ENCODE assay signal across 10 cellular contexts in the genomic region with DNA sequence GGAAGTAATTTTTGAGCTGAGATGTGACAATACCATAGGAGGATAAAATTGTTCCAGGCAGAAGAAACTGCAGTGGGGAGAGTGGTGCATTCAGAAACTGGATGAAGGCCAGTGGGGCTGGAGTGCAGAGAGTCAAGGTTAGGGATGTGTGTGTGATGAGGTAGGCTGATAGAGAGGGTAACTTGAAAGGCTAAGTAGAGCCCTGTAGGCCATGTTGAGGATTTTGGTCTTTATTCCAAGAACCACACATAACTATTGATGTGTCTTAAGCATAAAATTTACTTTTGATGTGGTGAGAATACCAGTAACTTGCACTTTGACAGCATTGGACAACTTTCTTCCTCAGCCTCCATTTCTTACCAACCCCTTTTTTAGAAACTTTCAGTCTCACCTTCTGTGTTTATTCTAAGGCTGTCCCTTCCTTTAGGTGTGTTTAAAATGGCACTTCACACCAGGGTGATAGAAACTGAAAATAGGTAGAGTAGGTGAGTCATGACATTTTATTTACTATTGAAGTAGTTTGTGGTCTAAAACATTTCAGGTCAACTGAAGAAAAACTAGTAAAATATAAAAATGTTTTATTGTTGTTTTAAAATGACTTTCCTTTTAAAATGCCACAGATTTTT. TPM values are rescaled to one million over a fixed set of nuclear protein-coding genes. Genes with fewer than 3 reads are reported as not detected.
DNase-seq lines count a peak whose midpoint lies in the region; ATAC-seq and TF ChIP-seq lines count a peak whose summit lies in the region.
"Had no signal": no experiment of that assay in that cellular context is flagged by ENCODE, and none has a peak within 500 bp of the region (broad histone marks: within the 10 kb centered on the region; RNA-seq: fewer than 3 reads in every experiment).

No MANE protein-coding gene starts in this region.

- H3K27me3 Mint-ChIP-seq in MCF 10A (ENCODE audit: insufficient read depth, unreplicated experiment) (no peaks in the 10 kb centered on the region), endodermal cell (ENCODE audit: insufficient read depth) (no peaks in the 10 kb centered on the region)
- no peaks in the 10 kb centered on the region for H3K27me3 Mint-ChIP-seq in stimulated activated naive CD8-positive, alpha-beta T cell treated with anti-CD3 and anti-CD28 coated beads, Interleukin-15, Interleukin-2, amounts not matched to agents 100 ng/mL and 50 ng/mL, for 24 hours
- no peaks in the 10 kb centered on the region for H3K27me3 Mint-ChIP-seq in activated T-helper 1 cell treated with anti-CD3 and anti-CD28 coated beads, Interleukin-12 subunit alpha, Interleukin-12 subunit beta, Interleukin-2, Interleukin-4 antibody, amounts not matched to agents 30 ng/mL and 10 ng/mL and 1 ng/mL, durations not matched to agents 14 hours and 24 hours and 36 hours (ENCODE audit: insufficient read depth)
- H3K27me3 Mint-ChIP-seq: IgD-negative memory B cell had no signal

- no peak overlapping the region for H2AFZ ChIP-seq in mammary epithelial cell (ENCODE audit: low read depth, low read length)

- peaks cover 61% of the 10 kb centered on the region for H3K79me2 ChIP-seq in mammary epithelial cell (ENCODE audit: insufficient read depth, low read length)

- CTCF ChIA-PET in MCF 10A (lab: Yijun Ruan, JAX): interaction anchor here (0.7 kb wide), 1 partner anchor 161 kb away, joined by 3 read pairs; no protein-coding TSS in a partner anchor
- CTCF ChIA-PET in mammary epithelial cell (lab: Charles Lee; ENCODE audit: low non-redundant PET): no interaction called here

- H3K4me1 ChIP-seq in mammary epithelial cell (ENCODE audit: insufficient read depth, low read length): no peaks in the 10 kb centered on the region
- no peaks in the 10 kb centered on the region for H3K4me1 ChIP-seq in endodermal cell (ENCODE audit: control insufficient read depth, insufficient read depth, low read length)

- no peak overlapping the region for H3K4me3 Mint-ChIP-seq in MCF 10A (ENCODE audit: unreplicated experiment)
- no peak overlapping the region for H3K4me3 Mint-ChIP-seq in stimulated activated naive CD8-positive, alpha-beta T cell treated with anti-CD3 and anti-CD28 coated beads, Interleukin-15, Interleukin-2, amounts not matched to agents 100 ng/mL and 50 ng/mL, for 24 hours
- no peak overlapping the region for H3K4me3 Mint-ChIP-seq in endodermal cell
- H3K4me3 Mint-ChIP-seq in activated T-helper 1 cell treated with anti-CD3 and anti-CD28 coated beads, Interleukin-12 subunit alpha, Interleukin-12 subunit beta, Interleukin-2, Interleukin-4 antibody, amounts not matched to agents 30 ng/mL and 10 ng/mL and 1 ng/mL, durations not matched to agents 14 hours and 24 hours and 36 hours: no peak overlapping the region
- H3K4me3 Mint-ChIP-seq: IgD-negative memory B cell had no signal

- H3K4me1 Mint-ChIP-seq in MCF 10A (ENCODE audit: insufficient read depth, unreplicated experiment) (peaks cover 24% of the 10 kb centered on the region), endodermal cell (peaks cover 21% of the 10 kb centered on the region)
- H3K4me1 Mint-ChIP-seq in stimulated activated naive CD8-positive, alpha-beta T cell treated with anti-CD3 and anti-CD28 coated beads, Interleukin-15, Interleukin-2, amounts not matched to agents 100 ng/mL and 50 ng/mL, for 24 hours (ENCODE audit: low read depth): peaks cover 33% of the 10 kb centered on the region
- peaks cover 27% of the 10 kb centered on the region for H3K4me1 Mint-ChIP-seq in activated T-helper 1 cell treated with anti-CD3 and anti-CD28 coated beads, Interleukin-12 subunit alpha, Interleukin-12 subunit beta, Interleukin-2, Interleukin-4 antibody, amounts not matched to agents 30 ng/mL and 10 ng/mL and 1 ng/mL, durations not matched to agents 14 hours and 24 hours and 36 hours (ENCODE audit: low read depth)

- H3K9me3 Mint-ChIP-seq in MCF 10A (ENCODE audit: unreplicated experiment) (no peaks in the 10 kb centered on the region), endodermal cell (no peaks in the 10 kb centered on the region)
- no peaks in the 10 kb centered on the region for H3K9me3 Mint-ChIP-seq in stimulated activated naive CD8-positive, alpha-beta T cell treated with anti-CD3 and anti-CD28 coated beads, Interleukin-15, Interleukin-2, amounts not matched to agents 100 ng/mL and 50 ng/mL, for 24 hours
- H3K9me3 Mint-ChIP-seq in activated T-helper 1 cell treated with anti-CD3 and anti-CD28 coated beads, Interleukin-12 subunit alpha, Interleukin-12 subunit beta, Interleukin-2, Interleukin-4 antibody, amounts not matched to agents 30 ng/mL and 10 ng/mL and 1 ng/mL, durations not matched to agents 14 hours and 24 hours and 36 hours: no peaks in the 10 kb centered on the region
- H3K9me3 Mint-ChIP-seq: IgD-negative memory B cell had no signal

- dilution Hi-C loops in mammary epithelial cell (cut with HindIII; ENCODE audit: low sequenced_read_pairs): no loop called here

- in situ Hi-C loops in mammary epithelial cell (cut with MboI; ENCODE audit: low sequenced_read_pairs in 2 of 2): no loop called here

- H3K27ac Mint-ChIP-seq in MCF 10A (ENCODE audit: low read depth, unreplicated experiment): no peak overlapping the region
- H3K27ac Mint-ChIP-seq in stimulated activated naive CD8-positive, alpha-beta T cell treated with anti-CD3 and anti-CD28 coated beads, Interleukin-15, Interleukin-2, amounts not matched to agents 100 ng/mL and 50 ng/mL, for 24 hours: peak overlapping the region; percentile 31
- H3K27ac Mint-ChIP-seq in endodermal cell: no peak overlapping the region
- H3K27ac Mint-ChIP-seq in activated T-helper 1 cell treated with anti-CD3 and anti-CD28 coated beads, Interleukin-12 subunit alpha, Interleukin-12 subunit beta, Interleukin-2, Interleukin-4 antibody, amounts not matched to agents 30 ng/mL and 10 ng/mL and 1 ng/mL, durations not matched to agents 14 hours and 24 hours and 36 hours: no peak overlapping the region

- peaks cover 6% of the 10 kb centered on the region for H3K36me3 Mint-ChIP-seq in MCF 10A (ENCODE audit: insufficient read depth, unreplicated experiment)
- peaks cover 21% of the 10 kb centered on the region for H3K36me3 Mint-ChIP-seq in stimulated activated naive CD8-positive, alpha-beta T cell treated with anti-CD3 and anti-CD28 coated beads, Interleukin-15, Interleukin-2, amounts not matched to agents 100 ng/mL and 50 ng/mL, for 24 hours (ENCODE audit: low read depth)
- H3K36me3 Mint-ChIP-seq in endodermal cell (ENCODE audit: low read depth): no peaks in the 10 kb centered on the region
- H3K36me3 Mint-ChIP-seq in activated T-helper 1 cell treated with anti-CD3 and anti-CD28 coated beads, Interleukin-12 subunit alpha, Interleukin-12 subunit beta, Interleukin-2, Interleukin-4 antibody, amounts not matched to agents 30 ng/mL and 10 ng/mL and 1 ng/mL, durations not matched to agents 14 hours and 24 hours and 36 hours (ENCODE audit: low read depth): peaks cover 1% of the 10 kb centered on the region

- H3K9me3 ChIP-seq in mammary epithelial cell (replicated peaks; ENCODE audit: insufficient read depth, low read length): no peaks in the 10 kb centered on the region
- no peaks in the 10 kb centered on the region for H3K9me3 ChIP-seq in endodermal cell (ENCODE audit: control insufficient read depth, low read length)

- H3K4me3 ChIP-seq in mammary epithelial cell (replicated peaks in 1 of 3; ENCODE audit: insufficient read depth in 1 of 3, low read depth in 2 of 3, low read length in 3 of 3) (no peak overlapping the region), endodermal cell (ENCODE audit: low read length) (no peak overlapping the region)

- no peak overlapping the region for H3K9ac ChIP-seq in mammary epithelial cell (ENCODE audit: insufficient read depth, low read length)
- H3K9ac ChIP-seq in endodermal cell (ENCODE audit: extremely low read depth, low read length, poor library complexity, severe bottlenecking): no peak overlapping the region

- POLR2A ChIA-PET in MCF 10A (lab: Yijun Ruan, JAX): interaction anchor here (0.7 to 1.1 kb wide), 3 partner anchors 11 to 95 kb away, joined by 3 read pairs; no protein-coding TSS in a partner anchor

- H3K27me3 ChIP-seq in mammary epithelial cell (ENCODE audit: insufficient read depth, low read length) (no peaks in the 10 kb centered on the region), endodermal cell (ENCODE audit: control insufficient read depth, insufficient read depth, low read length, poor library complexity, severe bottlenecking) (no peaks in the 10 kb centered on the region)

- DNase-seq in MCF 10A (ENCODE audit: unreplicated experiment) (peak; percentile 18), mammary epithelial cell (no peak), LoVo (ENCODE audit: low spot score) (peak; percentile 22), cerebellar cortex (ENCODE audit: low spot score) (no peak), endodermal cell (no peak)
- DNase-seq in activated T-helper 1 cell treated with anti-CD3 and anti-CD28 coated beads, Interleukin-12 subunit alpha, Interleukin-12 subunit beta, Interleukin-2, Interleukin-4 antibody, amounts not matched to agents 30 ng/mL and 10 ng/mL and 1 ng/mL, durations not matched to agents 14 hours and 24 hours and 36 hours (ENCODE audit: low spot score): no peak

- H3K27ac ChIP-seq in mammary epithelial cell (ENCODE audit: insufficient read depth, low read depth, low read length): no peak overlapping the region
- no peak overlapping the region for H3K27ac ChIP-seq in endodermal cell (ENCODE audit: low read depth, low read length)
- H3K27ac ChIP-seq: C4-2B had no signal

- H4K20me1 ChIP-seq in mammary epithelial cell (ENCODE audit: insufficient read depth, low read length): no peaks in the 10 kb centered on the region

- BruUV-seq in MCF 10A (replicated peaks; lab: Mats Ljungman, UMichigan) (no TSS peak), mammary epithelial cell (replicated peaks; lab: Mats Ljungman, UMichigan) (no TSS peak)

- H3K36me3 ChIP-seq in mammary epithelial cell (ENCODE audit: insufficient read depth, low read length) (peaks cover 3% of the 10 kb centered on the region), endodermal cell (ENCODE audit: control insufficient read depth, insufficient read depth, low read length) (peaks cover under 1% of the 10 kb centered on the region)

- intact Hi-C loops in MCF 10A (cut with micrococcal nuclease): no loop called here
- intact Hi-C loops in mammary epithelial cell (cut with micrococcal nuclease): no loop called here
- intact Hi-C loops in activated T-helper 1 cell treated with anti-CD3 and anti-CD28 coated beads, Interleukin-12 subunit alpha, Interleukin-12 subunit beta, Interleukin-2, Interleukin-4 antibody, amounts not matched to agents 30 ng/mL and 10 ng/mL and 1 ng/mL, durations not matched to agents 14 hours and 24 hours and 36 hours (cut with micrococcal nuclease): no loop called here

- TF ChIP-seq CTCF in MCF 10A (IDR thresholded peaks at IDR 0.05; ENCODE audit: unreplicated experiment) (no peak), mammary epithelial cell (conservative IDR thresholded peaks at IDR 0.05 in 1 of 2, IDR thresholded peaks at IDR 0.05 in 1 of 2; ENCODE audit: extremely low read depth in 1 of 2, insufficient read depth in 1 of 2, low read depth in 1 of 2, low read length in 2 of 2) (no peak), endodermal cell (conservative IDR thresholded peaks at IDR 0.05) (no peak)

- ATAC-seq in HG02623 (IDR thresholded peaks at IDR 0.05; ENCODE audit: unreplicated experiment): peak; percentile 94

- H3K4me2 ChIP-seq in mammary epithelial cell (ENCODE audit: insufficient read depth, low read depth, low read length): no peak overlapping the region

RNA-seq across cellular contexts. Expression of gene MTX2, which starts 22.6 kb away (rescaled TPM):
- 38.0 and 40.9 TPM in 2 replicates for total RNA-seq in MCF 10A (2022)
- total RNA-seq in mammary epithelial cell: 10 to 100 TPM; 17.0 to 37.3 TPM
- polyA plus RNA-seq in mammary epithelial cell: 36.2 TPM
- 7.2 TPM for polyA minus RNA-seq in mammary epithelial cell
- total RNA-seq in endodermal cell: 10 to 100 TPM; 34.1 to 42.3 TPM
- polyA plus RNA-seq in endodermal cell (2013, experiment 1 of 2): 46.3 TPM
- polyA plus RNA-seq in endodermal cell (2013, experiment 2 of 2): 42.6 TPM
- 24.9 and 30.7 TPM in 2 replicates for total RNA-seq in activated T-helper 1 cell treated with anti-CD3 and anti-CD28 coated beads, Interleukin-12 subunit alpha, Interleukin-12 subunit beta, Interleukin-2, Interleukin-4 antibody, amounts not matched to agents 30 ng/mL and 10 ng/mL and 1 ng/mL, durations not matched to agents 14 hours and 24 hours and 36 hours

Comparison
In these comparisons a context has a peak if more than half of its experiments do, and no peak if none do; other contexts are left out.
1. DNase-seq: peak in MCF 10A (single experiment) and LoVo (single experiment); none in mammary epithelial cell (single experiment), cerebellar cortex (single experiment), endodermal cell (single experiment) and activated T-helper 1 cell treated with anti-CD3 and anti-CD28 coated beads, Interleukin-12 subunit alpha, Interleukin-12 subunit beta, Interleukin-2, Interleukin-4 antibody, amounts not matched to agents 30 ng/mL and 10 ng/mL and 1 ng/mL, durations not matched to agents 14 hours and 24 hours and 36 hours (single experiment).